ENCODE assay signal across 1 cellular context in the genomic region with DNA sequence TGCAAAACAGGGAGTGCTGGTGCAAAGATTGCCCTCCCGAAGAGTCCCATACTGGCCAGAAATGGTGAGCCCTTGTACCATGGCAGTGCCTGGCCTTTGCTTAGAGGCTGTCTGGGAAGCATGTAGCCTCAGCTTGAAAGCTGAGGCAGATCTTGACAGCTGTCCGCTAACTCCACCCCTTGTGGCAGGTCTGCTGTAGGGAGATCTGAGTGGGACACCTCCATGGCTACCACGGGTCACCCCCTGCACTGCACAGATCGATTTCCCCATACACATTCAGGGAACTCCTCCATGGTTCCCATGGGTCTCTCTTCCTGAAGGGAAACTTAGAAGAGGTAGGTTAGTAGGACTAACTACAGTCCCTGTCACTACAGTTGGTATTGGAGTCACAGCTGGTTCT.
TF ChIP-seq lines count a peak whose summit lies in the region.

No MANE protein-coding gene starts in this region.

TF ChIP-seq in K562, 482 proteins besides CTCF, POLR2A, EP300 and RAD21 (continued from another document):
- TF ChIP-seq, protein P1, sequence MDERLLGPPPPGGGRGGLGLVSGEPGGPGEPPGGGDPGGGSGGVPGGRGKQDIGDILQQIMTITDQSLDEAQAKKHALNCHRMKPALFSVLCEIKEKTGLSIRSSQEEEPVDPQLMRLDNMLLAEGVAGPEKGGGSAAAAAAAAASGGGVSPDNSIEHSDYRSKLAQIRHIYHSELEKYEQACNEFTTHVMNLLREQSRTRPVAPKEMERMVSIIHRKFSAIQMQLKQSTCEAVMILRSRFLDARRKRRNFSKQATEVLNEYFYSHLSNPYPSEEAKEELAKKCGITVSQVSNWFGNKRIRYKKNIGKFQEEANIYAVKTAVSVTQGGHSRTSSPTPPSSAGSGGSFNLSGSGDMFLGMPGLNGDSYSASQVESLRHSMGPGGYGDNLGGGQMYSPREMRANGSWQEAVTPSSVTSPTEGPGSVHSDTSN (CRISPR knock-in tag; IDR thresholded peaks at IDR 0.05; ENCODE audit: low read depth) = no peak
- TF ChIP-seq, protein P1 (tag; conservative IDR thresholded peaks at IDR 0.05; ENCODE audit: low read depth) = no peak
- no peak for TF ChIP-seq XRCC3 (IDR thresholded peaks at IDR 0.05)
- TF ChIP-seq, protein P2, sequence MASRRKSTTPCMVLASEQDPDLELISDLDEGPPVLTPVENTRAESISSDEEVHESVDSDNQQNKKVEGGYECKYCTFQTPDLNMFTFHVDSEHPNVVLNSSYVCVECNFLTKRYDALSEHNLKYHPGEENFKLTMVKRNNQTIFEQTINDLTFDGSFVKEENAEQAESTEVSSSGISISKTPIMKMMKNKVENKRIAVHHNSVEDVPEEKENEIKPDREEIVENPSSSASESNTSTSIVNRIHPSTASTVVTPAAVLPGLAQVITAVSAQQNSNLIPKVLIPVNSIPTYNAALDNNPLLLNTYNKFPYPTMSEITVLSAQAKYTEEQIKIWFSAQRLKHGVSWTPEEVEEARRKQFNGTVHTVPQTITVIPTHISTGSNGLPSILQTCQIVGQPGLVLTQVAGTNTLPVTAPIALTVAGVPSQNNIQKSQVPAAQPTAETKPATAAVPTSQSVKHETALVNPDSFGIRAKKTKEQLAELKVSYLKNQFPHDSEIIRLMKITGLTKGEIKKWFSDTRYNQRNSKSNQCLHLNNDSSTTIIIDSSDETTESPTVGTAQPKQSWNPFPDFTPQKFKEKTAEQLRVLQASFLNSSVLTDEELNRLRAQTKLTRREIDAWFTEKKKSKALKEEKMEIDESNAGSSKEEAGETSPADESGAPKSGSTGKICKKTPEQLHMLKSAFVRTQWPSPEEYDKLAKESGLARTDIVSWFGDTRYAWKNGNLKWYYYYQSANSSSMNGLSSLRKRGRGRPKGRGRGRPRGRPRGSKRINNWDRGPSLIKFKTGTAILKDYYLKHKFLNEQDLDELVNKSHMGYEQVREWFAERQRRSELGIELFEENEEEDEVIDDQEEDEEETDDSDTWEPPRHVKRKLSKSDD (conservative IDR thresholded peaks at IDR 0.05; ENCODE audit: low read length) = no peak
